11 cellular contexts compared by ENCODE assay signal in genomic region chr15:64247535-64247905, GRCh38.
A peak's percentile ranks its signal among the peaks of the same experiment; 100 is the strongest.
DNase-seq lines count a peak whose midpoint lies in the region; ATAC-seq, FAIRE-seq and TF ChIP-seq lines count a peak whose summit lies in the region.
"Had no signal": no experiment of that assay in that cellular context is flagged by ENCODE, and none has a peak within 500 bp of the region (broad histone marks: within the 10 kb centered on the region; RNA-seq: fewer than 3 reads in every experiment).

No MANE protein-coding gene starts in this region.

- no peaks in the 10 kb centered on the region for H3K27me3 Mint-ChIP-seq in HFFc6 (ENCODE audit: insufficient read depth)
- no peaks in the 10 kb centered on the region for H3K27me3 Mint-ChIP-seq in naive thymus-derived CD8-positive, alpha-beta T cell
- H3K27me3 Mint-ChIP-seq: activated naive CD8-positive, alpha-beta T cell treated with anti-CD3 and anti-CD28 coated beads, Interleukin-2, amount 10 ng/mL, durations not matched to agents 7 days and 5 days; naive thymus-derived CD4-positive, alpha-beta T cell had no signal

- no peak for TF ChIP-seq CTCF in A549 (IDR thresholded peaks at IDR 0.05)
- no peak for TF ChIP-seq CTCF in HFFc6 (IDR thresholded peaks at IDR 0.05)

- no peaks in the 10 kb centered on the region for H3K9me3 ChIP-seq in A549

- POLR2A ChIA-PET in A549 (lab: Yijun Ruan, JAX) = interaction anchor here (1.1 kb wide), 1 partner anchor 109 kb away, joined by 3 read pairs; the partner anchor contains the start of gene CSNK1G1
- POLR2A ChIA-PET in naive thymus-derived CD8-positive, alpha-beta T cell (lab: Charles Lee) = no interaction called here

- H3K4me3 Mint-ChIP-seq in HFFc6 = peak overlapping the region; percentile 61; the same call in 1 of the 2 replicates
- H3K4me3 Mint-ChIP-seq in naive thymus-derived CD8-positive, alpha-beta T cell = no peak overlapping the region

- H3K27ac Mint-ChIP-seq in HFFc6 = peak overlapping the region; percentile 95
- peak overlapping the region in 6 of 10 donors; percentile 10 to 61 (median 48) for H3K27ac Mint-ChIP-seq in naive thymus-derived CD8-positive, alpha-beta T cell

- TF ChIP-seq RAD21 in A549 (conservative IDR thresholded peaks at IDR 0.05 in 1 of 2, IDR thresholded peaks at IDR 0.05 in 1 of 2) = no peak

- DNase-seq in A549 (ENCODE audit: low read depth in 1 of 2, low spot score in 1 of 2) = no peak
- no peak for DNase-seq in HFFc6
- no peak for DNase-seq in caudate nucleus (lab: John Stamatoyannopoulos, UW)
- no peak for DNase-seq in naive thymus-derived CD8-positive, alpha-beta T cell
- no peak for DNase-seq in stimulated activated CD4-positive, alpha-beta T cell treated with anti-CD3 and anti-CD28 coated beads, Interleukin-4, amount 100 ng/mL, for 4 hours
- DNase-seq: activated naive CD8-positive, alpha-beta T cell treated with anti-CD3 and anti-CD28 coated beads, Interleukin-2, amount 10 ng/mL, durations not matched to agents 7 days and 5 days; NCI-H524 treated with DMSO at 0.1 percent for 48 hours had no signal

- peak; percentile 49 for FAIRE-seq in A549 (lab: Jason Lieb, UNC)

- H3K9me3 Mint-ChIP-seq in HFFc6 = no peaks in the 10 kb centered on the region
- peaks cover 0 to 2% (median 0%) of the 10 kb centered on the region in 9 donors for H3K9me3 Mint-ChIP-seq in naive thymus-derived CD8-positive, alpha-beta T cell
- H3K9me3 Mint-ChIP-seq: activated naive CD8-positive, alpha-beta T cell treated with anti-CD3 and anti-CD28 coated beads, Interleukin-2, amount 10 ng/mL, durations not matched to agents 7 days and 5 days had no signal

- ATAC-seq in A549 (no peak), HG02759 (IDR thresholded peaks at IDR 0.05; ENCODE audit: unreplicated experiment) (no peak), GM21515 (IDR thresholded peaks at IDR 0.05; ENCODE audit: unreplicated experiment) (no peak), GM18868 (IDR thresholded peaks at IDR 0.05; ENCODE audit: unreplicated experiment) (no peak)
- ATAC-seq in naive thymus-derived CD8-positive, alpha-beta T cell = no peak

- peaks cover 70% of the 10 kb centered on the region for H3K4me1 Mint-ChIP-seq in HFFc6 (ENCODE audit: low read depth)
- peaks cover 9 to 31% (median 24%) of the 10 kb centered on the region in 4 donors for H3K4me1 Mint-ChIP-seq in naive thymus-derived CD8-positive, alpha-beta T cell

- CTCF ChIA-PET in A549 (lab: Yijun Ruan, JAX) = interaction anchor here (0.6 to 1.9 kb wide), 4 partner anchors 10 to 106 kb away, joined by 3 to 5 read pairs (median 4); no protein-coding TSS in a partner anchor

- H3K4me2 ChIP-seq in A549 = peak overlapping the region; percentile 83

- no peak for TF ChIP-seq EP300 in A549 (IDR thresholded peaks at IDR 0.05)

- H3K4me1 ChIP-seq in A549 = peaks cover 55% of the 10 kb centered on the region

- H3K27ac ChIP-seq in A549 (peak overlapping the region; percentile 49 to 77), caudate nucleus (ENCODE audit: low read depth, low read length) (peak overlapping the region; percentile 65)

- peaks cover 11% of the 10 kb centered on the region for H3K36me3 Mint-ChIP-seq in HFFc6 (ENCODE audit: low read depth)
- H3K36me3 Mint-ChIP-seq in naive thymus-derived CD8-positive, alpha-beta T cell = peaks cover 4 to 36% (median 17%) of the 10 kb centered on the region in 3 donors

- H3K4me3 ChIP-seq in A549 = no peak overlapping the region; the same call in 2 of the 3 replicates

- TF ChIP-seq POLR2A in A549 (IDR thresholded peaks at IDR 0.05; ENCODE audit: low read length) = no peak

TF ChIP-seq in A549, 52 proteins besides CTCF, POLR2A, EP300 and RAD21:
- TF ChIP-seq CHD2 (IDR thresholded peaks at IDR 0.05; ENCODE audit: low read length, partially characterized antibody) = no peak
- no peak for TF ChIP-seq BHLHE40 (IDR thresholded peaks at IDR 0.05; ENCODE audit: low read depth, low read length)
- peak; percentile 65; the same call in 1 of the 2 replicates for TF ChIP-seq TP53 (CRISPR knock-in tag; IDR thresholded peaks at IDR 0.05)
